14 cellular contexts compared by ENCODE assay signal in the genomic region with DNA sequence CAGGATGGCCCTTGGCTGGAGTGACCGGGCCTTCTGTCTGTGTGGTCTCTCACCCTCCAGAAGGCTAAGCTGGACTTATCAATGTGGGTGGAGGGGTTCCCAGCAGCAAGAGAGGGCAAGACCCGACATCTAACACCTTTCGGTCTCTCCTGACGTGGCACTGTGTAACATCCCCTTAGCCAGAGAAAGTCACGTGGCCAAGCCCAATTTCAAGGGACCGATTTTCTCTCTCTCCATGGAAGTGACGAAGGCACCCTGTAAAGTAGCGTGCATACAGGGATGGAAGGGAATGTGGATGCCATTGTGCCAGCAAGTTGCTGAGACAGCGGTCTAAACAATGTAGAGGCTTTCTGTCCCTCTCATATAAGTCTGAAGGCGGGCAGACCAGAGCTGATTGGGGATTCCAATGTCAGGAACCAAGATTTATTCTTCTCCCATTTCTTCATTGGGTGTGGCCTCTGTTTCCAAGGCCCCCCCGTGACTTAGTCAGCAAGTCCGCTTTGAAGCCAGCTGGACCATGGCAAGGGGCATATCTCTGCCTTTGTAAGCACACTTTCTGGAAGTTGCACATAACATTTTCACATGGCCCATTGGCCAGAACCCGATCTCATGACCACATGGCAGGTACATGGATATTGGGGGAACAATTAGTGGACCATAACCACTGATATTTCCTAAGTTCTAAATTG. TPM values are rescaled to one million over a fixed set of nuclear protein-coding genes. Genes with fewer than 3 reads are reported as not detected.
"Had no signal": no experiment of that assay in that cellular context is flagged by ENCODE, and none has a peak within 500 bp of the region (broad histone marks: within the 10 kb centered on the region; RNA-seq: fewer than 3 reads in every experiment).

No MANE protein-coding gene starts in this region.

- H3K4me3 ChIP-seq: body of pancreas, cardiac muscle cell, heart left ventricle, ovary, psoas muscle, thyroid gland, upper lobe of right lung had no signal

- H3K9me3 ChIP-seq: body of pancreas, ovary, psoas muscle, thyroid gland, upper lobe of right lung had no signal

- H3K27me3 ChIP-seq: body of pancreas, cardiac muscle cell, heart left ventricle, ovary, thyroid gland, upper lobe of right lung had no signal

- H3K4me1 ChIP-seq: body of pancreas, heart left ventricle, psoas muscle, upper lobe of right lung had no signal

- H3K27me3 Mint-ChIP-seq: activated CD4-positive, alpha-beta T cell treated with anti-CD3 and anti-CD28 coated beads, Interleukin-2, amount 10 ng/mL, durations not matched to agents 7 days and 5 days; activated T-cell treated with anti-CD3 and anti-CD28 coated beads, Interleukin-2, amount 50 U/mL, for 24 hours; natural killer cell treated with Interleukin-12 subunit alpha and Interleukin-12 subunit beta and Interleukin-15 and Interleukin-18, amount 100 ng/mL, for 72 hours had no signal

- ATAC-seq: body of pancreas; heart left ventricle; psoas muscle; stimulated activated naive CD8-positive, alpha-beta T cell treated with anti-CD3 and anti-CD28 coated beads, Interleukin-15, Interleukin-2, amounts not matched to agents 100 U/mL and 50 U/mL, for 24 hours had no signal

- H3K4me3 Mint-ChIP-seq: activated CD4-positive, alpha-beta T cell treated with anti-CD3 and anti-CD28 coated beads, Interleukin-2, amount 10 ng/mL, durations not matched to agents 7 days and 5 days; activated T-cell treated with anti-CD3 and anti-CD28 coated beads, Interleukin-2, amount 50 U/mL, for 24 hours; natural killer cell treated with Interleukin-12 subunit alpha and Interleukin-12 subunit beta and Interleukin-15 and Interleukin-18, amount 100 ng/mL, for 72 hours had no signal

- H3K36me3 ChIP-seq: cardiac muscle cell, ovary had no signal

- H3K27ac ChIP-seq: body of pancreas, cardiac muscle cell, epithelial cell of prostate, heart left ventricle, ovary, psoas muscle, thyroid gland, upper lobe of right lung had no signal

- H3K9me3 Mint-ChIP-seq: natural killer cell treated with Interleukin-12 subunit alpha and Interleukin-12 subunit beta and Interleukin-15 and Interleukin-18, amount 100 ng/mL, for 72 hours had no signal

- H3K27ac Mint-ChIP-seq: natural killer cell treated with Interleukin-12 subunit alpha and Interleukin-12 subunit beta and Interleukin-15 and Interleukin-18, amount 100 ng/mL, for 72 hours had no signal

- DNase-seq: activated CD4-positive, alpha-beta T cell treated with anti-CD3 and anti-CD28 coated beads, Interleukin-2, amount 10 ng/mL, durations not matched to agents 7 days and 5 days; activated T-cell treated with anti-CD3 and anti-CD28 coated beads, Interleukin-2, amount 50 U/mL, for 24 hours; body of pancreas; heart left ventricle; ovary; psoas muscle; SK-N-SH; stimulated activated CD4-positive, alpha-beta T cell treated with anti-CD3 and anti-CD28 coated beads, Interleukin-4, amount 100 ng/mL, for 24 hours; stimulated activated naive CD8-positive, alpha-beta T cell treated with anti-CD3 and anti-CD28 coated beads, Interleukin-15, Interleukin-2, amounts not matched to agents 100 U/mL and 50 U/mL, for 24 hours; thyroid gland; upper lobe of right lung had no signal

RNA-seq across cellular contexts. Expression of gene MX1, which starts 12.5 kb away (rescaled TPM):
- total RNA-seq: cardiac muscle cell had no signal
- polyA plus RNA-seq: cardiac muscle cell had no signal
